Comparison of ENCODE assay signal across 12 cellular contexts in the genomic region with DNA sequence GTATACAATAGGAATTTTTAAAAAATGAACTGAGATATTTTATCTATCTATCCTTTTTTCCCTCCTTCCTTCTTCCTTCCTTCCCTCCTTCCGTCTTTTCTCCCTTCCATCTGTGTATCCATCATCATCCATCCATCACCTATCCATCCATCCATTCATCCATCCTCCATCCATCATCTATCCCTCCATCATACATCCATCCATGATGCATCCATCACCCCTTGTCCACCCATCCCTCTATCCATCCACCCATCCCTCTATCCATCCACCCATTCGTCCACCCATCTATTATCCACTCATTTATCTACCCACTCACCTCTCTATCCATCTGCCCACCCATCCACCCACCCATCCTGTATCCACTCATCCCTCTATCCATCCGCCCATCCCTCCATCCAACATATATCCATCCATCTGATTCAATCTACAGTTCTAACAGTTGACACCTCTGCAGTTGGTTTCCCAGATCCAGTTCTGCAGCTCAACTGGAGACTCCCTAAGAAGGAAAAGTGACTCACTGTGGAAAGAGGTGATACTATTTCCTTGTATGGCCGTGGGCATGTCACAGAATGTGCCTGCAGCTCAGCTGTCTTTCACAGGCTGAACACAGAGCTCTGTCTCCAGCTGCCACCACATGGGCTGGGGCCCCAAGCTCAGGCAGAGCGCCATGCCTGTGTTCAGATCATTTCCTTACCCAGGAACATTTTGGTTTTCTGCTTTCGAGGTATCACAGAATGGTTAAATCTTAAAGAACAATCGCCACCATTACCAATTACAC.
A peak's percentile ranks its signal among the peaks of the same experiment; 100 is the strongest.
DNase-seq lines count a peak whose midpoint lies in the region; ATAC-seq and TF ChIP-seq lines count a peak whose summit lies in the region.
"Had no signal": no experiment of that assay in that cellular context is flagged by ENCODE, and none has a peak within 500 bp of the region (broad histone marks: within the 10 kb centered on the region; RNA-seq: fewer than 3 reads in every experiment).

No MANE protein-coding gene starts in this region.

- DNase-seq in heart left ventricle, result no peak
- DNase-seq in left ventricle myocardium inferior, result no peak
- no peak for DNase-seq in activated CD8-positive, alpha-beta T cell treated with anti-CD3 and anti-CD28 coated beads, Interleukin-2, amount 10 ng/mL, durations not matched to agents 7 days and 5 days
- DNase-seq in type B pancreatic cell (ENCODE audit: extremely low spot score, unreplicated experiment), result no peak
- no peak for DNase-seq in PC-3
- no peak for DNase-seq in uterus
- no peak for DNase-seq in NCI-H2081 treated with DMSO at 0.1 percent for 48 hours (lab: John Stamatoyannopoulos, UW)
- DNase-seq: kidney glomerular epithelial cell, NCI-H2081, upper lobe of right lung had no signal

- H3K36me3 ChIP-seq in heart left ventricle (no peaks in the 10 kb centered on the region), left ventricle myocardium inferior (no peaks in the 10 kb centered on the region), muscle layer of duodenum (ENCODE audit: control insufficient read depth in 1 of 2, insufficient read depth in 2 of 2, low read length in 2 of 2) (no peaks in the 10 kb centered on the region), PC-3 (ENCODE audit: low read depth, low read length) (no peaks in the 10 kb centered on the region), uterus (no peaks in the 10 kb centered on the region)
- H3K36me3 ChIP-seq: upper lobe of right lung had no signal

- no peaks in the 10 kb centered on the region for H3K27me3 Mint-ChIP-seq in activated CD8-positive, alpha-beta T cell treated with anti-CD3 and anti-CD28 coated beads, Interleukin-2, amount 10 ng/mL, durations not matched to agents 7 days and 5 days (ENCODE audit: low read depth)
- no peaks in the 10 kb centered on the region for H3K27me3 Mint-ChIP-seq in type B pancreatic cell

- ATAC-seq in heart left ventricle (peak in 3 of 4 donors; percentile 34 to 70 (median 65)), PC-3 (no peak)
- no peak for ATAC-seq in activated CD8-positive, alpha-beta T cell treated with anti-CD3 and anti-CD28 coated beads, Interleukin-2, amount 10 ng/mL, durations not matched to agents 7 days and 5 days
- ATAC-seq: upper lobe of right lung had no signal

- H3K4me1 ChIP-seq in heart left ventricle, result peaks cover 0 to 49% (median 5%) of the 10 kb centered on the region in 12 donors
- peaks cover 30% of the 10 kb centered on the region for H3K4me1 ChIP-seq in left ventricle myocardium inferior
- peaks cover 1 to 5% of the 10 kb centered on the region in 2 donors for H3K4me1 ChIP-seq in muscle layer of duodenum (ENCODE audit: control insufficient read depth in 1 of 2, insufficient read depth in 2 of 2, low read length in 2 of 2)
- no peaks in the 10 kb centered on the region for H3K4me1 ChIP-seq in PC-3 (ENCODE audit: insufficient read depth, low read length)
- H3K4me1 ChIP-seq in uterus, result no peaks in the 10 kb centered on the region

- peak overlapping the region; percentile 94 for H3K27ac Mint-ChIP-seq in activated CD8-positive, alpha-beta T cell treated with anti-CD3 and anti-CD28 coated beads, Interleukin-2, amount 10 ng/mL, durations not matched to agents 7 days and 5 days
- H3K27ac Mint-ChIP-seq in type B pancreatic cell, result peak overlapping the region; percentile 22

- no peaks in the 10 kb centered on the region for H3K79me2 ChIP-seq in PC-3 (ENCODE audit: low read length)

- no peak for TF ChIP-seq POLR2A in heart left ventricle (IDR thresholded peaks at IDR 0.05)
- TF ChIP-seq POLR2A in uterus (IDR thresholded peaks at IDR 0.05), result no peak

- no TSS peak for BruUV-seq in PC-3 (replicated peaks; lab: Mats Ljungman, UMichigan)

- H3K9me3 Mint-ChIP-seq in activated CD8-positive, alpha-beta T cell treated with anti-CD3 and anti-CD28 coated beads, Interleukin-2, amount 10 ng/mL, durations not matched to agents 7 days and 5 days (ENCODE audit: insufficient read depth), result no peaks in the 10 kb centered on the region
- no peaks in the 10 kb centered on the region for H3K9me3 Mint-ChIP-seq in type B pancreatic cell

- no peaks in the 10 kb centered on the region for H3K9me2 ChIP-seq in PC-3 (replicated peaks; ENCODE audit: low read length)

- peaks cover 60% of the 10 kb centered on the region for H3K36me3 Mint-ChIP-seq in activated CD8-positive, alpha-beta T cell treated with anti-CD3 and anti-CD28 coated beads, Interleukin-2, amount 10 ng/mL, durations not matched to agents 7 days and 5 days (ENCODE audit: low read depth)
- peaks cover 8% of the 10 kb centered on the region for H3K36me3 Mint-ChIP-seq in type B pancreatic cell

- H3K4me3 ChIP-seq in heart left ventricle, result no peak overlapping the region
- no peak overlapping the region for H3K4me3 ChIP-seq in left ventricle myocardium inferior
- no peak overlapping the region for H3K4me3 ChIP-seq in muscle layer of duodenum (ENCODE audit: low read depth in 1 of 2, low read length in 2 of 2)
- no peak overlapping the region for H3K4me3 ChIP-seq in PC-3 (ENCODE audit: low read length)
- H3K4me3 ChIP-seq in uterus, result no peak overlapping the region
- H3K4me3 ChIP-seq: PC-9, upper lobe of right lung had no signal

- no peak overlapping the region for H3K4me3 Mint-ChIP-seq in activated CD8-positive, alpha-beta T cell treated with anti-CD3 and anti-CD28 coated beads, Interleukin-2, amount 10 ng/mL, durations not matched to agents 7 days and 5 days
- H3K4me3 Mint-ChIP-seq in type B pancreatic cell, result no peak overlapping the region

- no peak overlapping the region for H2AFZ ChIP-seq in PC-3 (ENCODE audit: low read length)
- H2AFZ ChIP-seq: PC-9 had no signal

- H4K20me1 ChIP-seq in PC-3 (ENCODE audit: low read length), result no peaks in the 10 kb centered on the region

- H3K27ac ChIP-seq in heart left ventricle (peak overlapping the region in 1 of 12 donors; percentile 80), left ventricle myocardium inferior (replicated peaks) (no peak overlapping the region), muscle layer of duodenum (ENCODE audit: low read length) (peak overlapping the region; percentile 27), PC-3 (ENCODE audit: low read length) (no peak overlapping the region), uterus (no peak overlapping the region)
- H3K27ac ChIP-seq: PC-9, upper lobe of right lung had no signal

- H3K4me1 Mint-ChIP-seq in activated CD8-positive, alpha-beta T cell treated with anti-CD3 and anti-CD28 coated beads, Interleukin-2, amount 10 ng/mL, durations not matched to agents 7 days and 5 days (ENCODE audit: low read depth), result peaks cover 87% of the 10 kb centered on the region
- H3K4me1 Mint-ChIP-seq in type B pancreatic cell (ENCODE audit: unreplicated experiment), result peaks cover 21% of the 10 kb centered on the region

- H3K9me3 ChIP-seq in heart left ventricle (no peaks in the 10 kb centered on the region), left ventricle myocardium inferior (replicated peaks) (no peaks in the 10 kb centered on the region), muscle layer of duodenum (ENCODE audit: control insufficient read depth in 1 of 2, low read length in 2 of 2) (no peaks in the 10 kb centered on the region), PC-3 (ENCODE audit: low read length) (no peaks in the 10 kb centered on the region), uterus (no peaks in the 10 kb centered on the region)
- H3K9me3 ChIP-seq: upper lobe of right lung had no signal

- intact Hi-C loops in heart left ventricle (cut with DNase I) (loop anchor here in 2 of 10 donors (10.0 kb wide), 4 partner anchors 45 to 475 kb away; no protein-coding TSS in a partner anchor), left ventricle myocardium inferior (cut with micrococcal nuclease) (no loop called here), PC-3 (cut with micrococcal nuclease) (no loop called here), uterus (cut with DNase I; ENCODE audit: low total_unique reads) (no loop called here)

- H3K4me2 ChIP-seq in PC-3 (ENCODE audit: low read length), result no peak overlapping the region
- H3K4me2 ChIP-seq: PC-9 had no signal

- H3K27me3 ChIP-seq in heart left ventricle (no peaks in the 10 kb centered on the region), left ventricle myocardium inferior (ENCODE audit: low read depth) (no peaks in the 10 kb centered on the region), muscle layer of duodenum (ENCODE audit: low read depth, low read length) (no peaks in the 10 kb centered on the region), PC-3 (ENCODE audit: low read length) (no peaks in the 10 kb centered on the region), uterus (no peaks in the 10 kb centered on the region)
- H3K27me3 ChIP-seq: upper lobe of right lung had no signal

- 68 to 89% (median 82%) methylated on average over 7 of the region's 7 CpGs for whole genome bisulfite sequencing in heart left ventricle, 4 donors

- CTCF ChIA-PET in activated CD8-positive, alpha-beta T cell treated with anti-CD3 and anti-CD28 coated beads, Interleukin-2, amount 10 ng/mL, durations not matched to agents 7 days and 5 days (lab: Charles Lee), result interaction anchor here (1.0 to 1.7 kb wide), 3 partner anchors 27 to 130 kb away, joined by 3 to 4 read pairs (median 4); no protein-coding TSS in a partner anchor
- CTCF ChIA-PET in PC-3 (lab: Charles Lee), result no interaction called here

- H3F3A ChIP-seq in PC-3 (ENCODE audit: low read length, unreplicated experiment), result no peaks in the 10 kb centered on the region

- POLR2A ChIA-PET in activated CD8-positive, alpha-beta T cell treated with anti-CD3 and anti-CD28 coated beads, Interleukin-2, amount 10 ng/mL, durations not matched to agents 7 days and 5 days (lab: Charles Lee), result interaction anchor here (1.5 kb wide), 1 partner anchor 30 kb away, joined by 10 read pairs; no protein-coding TSS in a partner anchor
- POLR2A ChIA-PET in PC-3 (lab: Charles Lee; ENCODE audit: unreplicated experiment), result no interaction called here

- no peak overlapping the region for H3K9ac ChIP-seq in PC-3 (ENCODE audit: low read length)

- TF ChIP-seq CTCF in heart left ventricle (IDR thresholded peaks at IDR 0.05) (no peak), left ventricle myocardium inferior (IDR thresholded peaks at IDR 0.05; ENCODE audit: borderline replicate concordance) (no peak), type B pancreatic cell (conservative IDR thresholded peaks at IDR 0.05) (no peak), PC-3 (conservative IDR thresholded peaks at IDR 0.05; ENCODE audit: low read depth, low read length) (no peak), uterus (IDR thresholded peaks at IDR 0.05) (no peak)

Comparison
In these comparisons a context has a peak if more than half of its experiments do, and no peak if none do; other contexts are left out.
1. ATAC-seq: peak in heart left ventricle (3 of 4); none in activated CD8-positive, alpha-beta T cell treated with anti-CD3 and anti-CD28 coated beads, Interleukin-2, amount 10 ng/mL, durations not matched to agents 7 days and 5 days (single experiment) and PC-3 (single experiment).